In the genomic region with DNA sequence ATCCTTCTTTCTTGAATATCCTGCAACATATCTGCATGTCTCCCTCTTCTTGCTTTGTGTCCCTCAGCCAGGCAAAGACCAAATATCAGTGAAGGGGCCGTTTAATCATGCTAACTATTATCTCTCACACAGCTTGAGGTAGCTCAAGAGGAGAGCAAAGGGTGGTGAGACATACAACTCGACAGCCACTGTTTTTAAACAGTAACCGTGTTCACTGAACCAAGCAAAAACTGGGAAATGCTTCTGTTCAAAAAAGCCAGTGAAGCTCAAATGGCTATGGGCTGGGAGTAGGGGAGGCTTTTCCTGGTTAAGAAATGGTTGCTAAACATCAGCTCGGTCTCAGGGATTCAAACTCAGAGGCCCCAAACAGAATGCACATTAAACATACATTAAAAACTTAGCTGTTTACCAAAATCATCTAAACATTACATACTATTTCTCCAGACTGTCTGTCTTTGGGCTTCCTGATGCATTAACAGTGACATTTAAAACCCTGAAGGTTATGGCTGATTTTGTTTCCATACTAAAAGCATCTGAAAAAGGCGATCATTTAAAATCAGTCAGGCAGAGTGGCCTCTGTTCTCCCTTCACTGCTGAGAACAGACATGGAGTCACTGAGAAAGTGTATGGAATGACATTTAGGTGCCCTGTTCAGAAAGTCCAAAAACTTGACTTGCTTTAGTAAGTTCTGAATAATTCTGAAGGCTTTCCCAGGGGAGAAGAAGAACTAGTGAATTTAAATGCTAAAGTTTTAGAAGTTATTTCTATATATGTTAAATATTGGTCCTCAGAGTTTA, we compare ENCODE assay signal across 15 cellular contexts.
A peak's percentile ranks its signal among the peaks of the same experiment; 100 is the strongest.
DNase-seq lines count a peak whose midpoint lies in the region; ATAC-seq and TF ChIP-seq lines count a peak whose summit lies in the region.
"Had no signal": no experiment of that assay in that cellular context is flagged by ENCODE, and none has a peak within 500 bp of the region (broad histone marks: within the 10 kb centered on the region; RNA-seq: fewer than 3 reads in every experiment).

No MANE protein-coding gene starts in this region.

- H3K9me3 Mint-ChIP-seq in neural crest cell: no peaks in the 10 kb centered on the region
- H3K9me3 Mint-ChIP-seq: stimulated activated memory B cell treated with anti-CD40 and anti-IgM and Interleukin-4, amounts not matched to agents 10 μg/mL and 1 μg/mL and 100 μg/mL, for 72 hours had no signal

- TF ChIP-seq CTCF in neural crest cell (conservative IDR thresholded peaks at IDR 0.05): no peak

- DNase-seq in DMS79 (lab: John Stamatoyannopoulos, UW) (peak; percentile 32), NCI-H146 treated with DMSO at 0.1 percent for 48 hours (lab: John Stamatoyannopoulos, UW; ENCODE audit: unreplicated experiment) (peak; percentile 61), neural crest cell (ENCODE audit: low read depth, low spot score) (no peak), NOMO-1 treated with dmso at 0.1 percent for 144 hours (lab: John Stamatoyannopoulos, UW; ENCODE audit: unreplicated experiment) (no peak)
- no peak for DNase-seq in stimulated activated CD4-positive, alpha-beta T cell treated with anti-CD3 and anti-CD28 coated beads, Interleukin-15, amount 100 ng/mL, for 24 hours
- DNase-seq in stimulated activated naive CD4-positive, alpha-beta T cell (lab: John Stamatoyannopoulos, UW): no peak
- DNase-seq: AML-193, lower lobe of right lung, MV-4-11, T-helper 17 cell, uterus had no signal

- no peaks in the 10 kb centered on the region for H3K36me3 Mint-ChIP-seq in neural crest cell (ENCODE audit: low read depth)
- H3K36me3 Mint-ChIP-seq: stimulated activated memory B cell treated with anti-CD40 and anti-IgM and Interleukin-4, amounts not matched to agents 10 μg/mL and 1 μg/mL and 100 μg/mL, for 72 hours had no signal

- H3K27me3 Mint-ChIP-seq in neural crest cell (ENCODE audit: low read depth): peaks cover 2% of the 10 kb centered on the region

- H3K27ac Mint-ChIP-seq in neural crest cell (ENCODE audit: unreplicated experiment): peak overlapping the region; percentile 90
- H3K27ac Mint-ChIP-seq: stimulated activated memory B cell treated with anti-CD40 and anti-IgM and Interleukin-4, amounts not matched to agents 10 μg/mL and 1 μg/mL and 100 μg/mL, for 72 hours; T-helper 17 cell had no signal

- no peak for ATAC-seq in GM18511 (IDR thresholded peaks at IDR 0.05; ENCODE audit: unreplicated experiment)
- ATAC-seq: activated CD4-positive, CD25-positive, alpha-beta regulatory T cell treated with anti-CD3 and anti-CD28 coated beads, Interleukin-2, amount 50 U/mL, for 24 hours; lower lobe of right lung; stimulated activated memory B cell treated with anti-CD40 and anti-IgM and Interleukin-4, amounts not matched to agents 10 μg/mL and 1 μg/mL and 100 μg/mL, for 72 hours; T-helper 17 cell had no signal

- peaks cover 28% of the 10 kb centered on the region for H3K4me1 Mint-ChIP-seq in neural crest cell

- H3K4me3 Mint-ChIP-seq in neural crest cell: peak overlapping the region; percentile 50
- H3K4me3 Mint-ChIP-seq: stimulated activated memory B cell treated with anti-CD40 and anti-IgM and Interleukin-4, amounts not matched to agents 10 μg/mL and 1 μg/mL and 100 μg/mL, for 72 hours; T-helper 17 cell had no signal

- peak overlapping the region; percentile 98 for H3K27ac ChIP-seq in cingulate gyrus (ENCODE audit: low read depth, low read length)
- H3K27ac ChIP-seq: lower lobe of right lung, uterus had no signal

Comparison
In these comparisons a context has a peak if more than half of its experiments do, and no peak if none do; other contexts are left out.
1. DNase-seq: peak in DMS79 (single experiment) and NCI-H146 treated with DMSO at 0.1 percent for 48 hours (single experiment); none in neural crest cell (single experiment), stimulated activated CD4-positive, alpha-beta T cell treated with anti-CD3 and anti-CD28 coated beads, Interleukin-15, amount 100 ng/mL, for 24 hours (single experiment), NOMO-1 treated with dmso at 0.1 percent for 144 hours (single experiment) and stimulated activated naive CD4-positive, alpha-beta T cell (0 of 6).